In genomic region chr16:49703494-49703893, GRCh38 we compare ENCODE assay signal across 28 cellular contexts.
DNase-seq lines count a peak whose midpoint lies in the region; ATAC-seq and TF ChIP-seq lines count a peak whose summit lies in the region.
"Had no signal": no experiment of that assay in that cellular context is flagged by ENCODE, and none has a peak within 500 bp of the region (broad histone marks: within the 10 kb centered on the region; RNA-seq: fewer than 3 reads in every experiment).

No MANE protein-coding gene starts in this region.

- no peak overlapping the region for H3K4me3 Mint-ChIP-seq in endodermal cell
- peak overlapping the region; percentile 73 for H3K4me3 Mint-ChIP-seq in neural crest cell
- no peak overlapping the region for H3K4me3 Mint-ChIP-seq in CD8-positive, alpha-beta memory T cell
- H3K4me3 Mint-ChIP-seq: activated CD4-positive, alpha-beta T cell treated with anti-CD3 and anti-CD28 coated beads, Interleukin-2, amount 10 ng/mL, durations not matched to agents 24 days and 14 days; activated naive CD8-positive, alpha-beta T cell treated with anti-CD3 and anti-CD28 coated beads for 36 hours; CD8-positive, alpha-beta T cell; natural killer cell had no signal

- H3K9me3 Mint-ChIP-seq in endodermal cell (no peaks in the 10 kb centered on the region), neural crest cell (no peaks in the 10 kb centered on the region)
- H3K9me3 Mint-ChIP-seq in CD8-positive, alpha-beta memory T cell, result no peaks in the 10 kb centered on the region
- H3K9me3 Mint-ChIP-seq: activated CD4-positive, alpha-beta T cell treated with anti-CD3 and anti-CD28 coated beads, Interleukin-2, amount 10 ng/mL, durations not matched to agents 24 days and 14 days; activated naive CD8-positive, alpha-beta T cell treated with anti-CD3 and anti-CD28 coated beads for 36 hours; CD8-positive, alpha-beta T cell; natural killer cell had no signal

- H3K4me1 Mint-ChIP-seq in endodermal cell (peaks cover 59% of the 10 kb centered on the region), neural crest cell (peaks cover 71% of the 10 kb centered on the region)
- H3K4me1 Mint-ChIP-seq in CD8-positive, alpha-beta memory T cell, result no peaks in the 10 kb centered on the region
- H3K4me1 Mint-ChIP-seq: activated CD4-positive, alpha-beta T cell treated with anti-CD3 and anti-CD28 coated beads, Interleukin-2, amount 10 ng/mL, durations not matched to agents 24 days and 14 days; activated naive CD8-positive, alpha-beta T cell treated with anti-CD3 and anti-CD28 coated beads for 36 hours; natural killer cell had no signal

- 83 to 88% methylated on average over 2 to 4 of the region's 4 CpGs for WGBS in endodermal cell (ENCODE audit: insufficient coverage in 1 of 2, insufficient read length in 1 of 2), 2 experiments

- no peaks in the 10 kb centered on the region for H3K9me3 ChIP-seq in A673 (ENCODE audit: low read depth, low read length, poor library complexity, severe bottlenecking)
- H3K9me3 ChIP-seq in HUES6 (ENCODE audit: control insufficient read depth, insufficient read depth, low read depth, low read length), result no peaks in the 10 kb centered on the region
- no peaks in the 10 kb centered on the region for H3K9me3 ChIP-seq in endodermal cell (ENCODE audit: control insufficient read depth, low read length)
- no peaks in the 10 kb centered on the region for H3K9me3 ChIP-seq in CD8-positive, alpha-beta memory T cell (ENCODE audit: low read length)
- H3K9me3 ChIP-seq: mucosa of descending colon, pancreas, SJSA1, suprapubic skin, upper lobe of right lung had no signal

- CTCF ChIA-PET in A673 (lab: Charles Lee), result no interaction called here
- CTCF ChIA-PET in CD8-positive, alpha-beta memory T cell (lab: Charles Lee), result no interaction called here

- H3K27me3 Mint-ChIP-seq in endodermal cell (ENCODE audit: insufficient read depth), result no peaks in the 10 kb centered on the region
- H3K27me3 Mint-ChIP-seq in neural crest cell (ENCODE audit: low read depth), result no peaks in the 10 kb centered on the region
- H3K27me3 Mint-ChIP-seq in CD8-positive, alpha-beta memory T cell, result peaks cover 2 to 9% of the 10 kb centered on the region in 2 donors

- H3K27ac Mint-ChIP-seq in endodermal cell (no peak overlapping the region), neural crest cell (ENCODE audit: unreplicated experiment) (no peak overlapping the region)
- H3K27ac Mint-ChIP-seq in CD8-positive, alpha-beta memory T cell, result no peak overlapping the region
- H3K27ac Mint-ChIP-seq: activated CD4-positive, alpha-beta T cell treated with anti-CD3 and anti-CD28 coated beads, Interleukin-2, amount 10 ng/mL, durations not matched to agents 24 days and 14 days; activated naive CD8-positive, alpha-beta T cell treated with anti-CD3 and anti-CD28 coated beads for 36 hours; CD8-positive, alpha-beta T cell; natural killer cell had no signal

- H3K4me3 ChIP-seq in A673 (ENCODE audit: low read depth, low read length, poor library complexity, severe bottlenecking) (no peak overlapping the region), HUES6 (ENCODE audit: low read depth, low read length) (no peak overlapping the region), endodermal cell (ENCODE audit: low read length) (no peak overlapping the region)
- no peak overlapping the region for H3K4me3 ChIP-seq in CD8-positive, alpha-beta memory T cell (ENCODE audit: low read length)
- H3K4me3 ChIP-seq: GM12878, mucosa of descending colon, pancreas, SJSA1, smooth muscle cell, suprapubic skin, upper lobe of right lung had no signal

- H3K36me3 ChIP-seq in A673 (ENCODE audit: insufficient read depth, low read length, poor library complexity, severe bottlenecking) (no peaks in the 10 kb centered on the region), HUES6 (ENCODE audit: control insufficient read depth, insufficient read depth, low read length) (no peaks in the 10 kb centered on the region), endodermal cell (ENCODE audit: control insufficient read depth, insufficient read depth, low read length) (no peaks in the 10 kb centered on the region)
- no peaks in the 10 kb centered on the region for H3K36me3 ChIP-seq in CD8-positive, alpha-beta memory T cell (ENCODE audit: insufficient read depth, low read length)
- H3K36me3 ChIP-seq: pancreas, SJSA1, suprapubic skin, upper lobe of right lung had no signal

- no peak for TF ChIP-seq CTCF in A673 (conservative IDR thresholded peaks at IDR 0.05; ENCODE audit: low read depth, low read length)
- no peak for TF ChIP-seq CTCF in endodermal cell (conservative IDR thresholded peaks at IDR 0.05)
- no peak for TF ChIP-seq CTCF in neural crest cell (conservative IDR thresholded peaks at IDR 0.05)

- no peak for ATAC-seq in GM21360 (IDR thresholded peaks at IDR 0.05; ENCODE audit: unreplicated experiment)
- ATAC-seq: CD8-positive, alpha-beta T cell; GM12878; natural killer cell; upper lobe of right lung had no signal

- peaks cover 50% of the 10 kb centered on the region for H3K4me1 ChIP-seq in A673 (ENCODE audit: insufficient read depth, low read length, poor library complexity, severe bottlenecking)
- H3K4me1 ChIP-seq in HUES6 (ENCODE audit: control insufficient read depth, insufficient read depth, low read length), result peaks cover 65% of the 10 kb centered on the region
- peaks cover 42% of the 10 kb centered on the region for H3K4me1 ChIP-seq in endodermal cell (ENCODE audit: control insufficient read depth, insufficient read depth, low read length)
- H3K4me1 ChIP-seq in CD8-positive, alpha-beta memory T cell (ENCODE audit: insufficient read depth, low read length), result no peaks in the 10 kb centered on the region
- H3K4me1 ChIP-seq: pancreas had no signal

- H3K27ac ChIP-seq in A673 (ENCODE audit: low read depth, low read length, poor library complexity, severe bottlenecking), result peak overlapping the region; percentile 99
- peak overlapping the region; percentile 63; the same call in 1 of the 2 replicates for H3K27ac ChIP-seq in HUES6 (ENCODE audit: low read depth, low read length)
- H3K27ac ChIP-seq in endodermal cell (ENCODE audit: low read depth, low read length), result peak overlapping the region; percentile 95
- no peak overlapping the region for H3K27ac ChIP-seq in CD8-positive, alpha-beta memory T cell (ENCODE audit: low read depth, low read length)
- H3K27ac ChIP-seq: pancreas, SJSA1, suprapubic skin, upper lobe of right lung had no signal

- no peaks in the 10 kb centered on the region for H3K36me3 Mint-ChIP-seq in endodermal cell (ENCODE audit: low read depth)
- peaks cover under 1% of the 10 kb centered on the region for H3K36me3 Mint-ChIP-seq in neural crest cell (ENCODE audit: low read depth)
- no peaks in the 10 kb centered on the region for H3K36me3 Mint-ChIP-seq in CD8-positive, alpha-beta memory T cell
- H3K36me3 Mint-ChIP-seq: activated naive CD8-positive, alpha-beta T cell treated with anti-CD3 and anti-CD28 coated beads for 36 hours; CD8-positive, alpha-beta T cell; natural killer cell had no signal

- H3K27me3 ChIP-seq in A673 (replicated peaks; ENCODE audit: insufficient read depth, low read depth, low read length, poor library complexity), result no peaks in the 10 kb centered on the region
- no peaks in the 10 kb centered on the region for H3K27me3 ChIP-seq in HUES6 (ENCODE audit: control insufficient read depth, insufficient read depth, low read length)
- no peaks in the 10 kb centered on the region for H3K27me3 ChIP-seq in endodermal cell (ENCODE audit: control insufficient read depth, insufficient read depth, low read length, poor library complexity, severe bottlenecking)
- no peaks in the 10 kb centered on the region for H3K27me3 ChIP-seq in CD8-positive, alpha-beta memory T cell (ENCODE audit: insufficient read depth, low read length, poor library complexity, severe bottlenecking)
- H3K27me3 ChIP-seq: pancreas, SJSA1, suprapubic skin, upper lobe of right lung had no signal

- intact Hi-C loops in A673 (cut with micrococcal nuclease; ENCODE audit: unreplicated experiment), result loop anchor here (5.0 to 10.0 kb wide), 2 partner anchors 106 to 149 kb away; no protein-coding TSS in a partner anchor

- POLR2A ChIA-PET in A673 (lab: Charles Lee; ENCODE audit: low non-redundant PET), result no interaction called here
- POLR2A ChIA-PET in CD8-positive, alpha-beta memory T cell (lab: Charles Lee), result no interaction called here

- BruUV-seq in A673 (replicated peaks; lab: Mats Ljungman, UMichigan), result no TSS peak

- DNase-seq in A673 (ENCODE audit: low spot score) (no peak), endodermal cell (peak; percentile 61), neural crest cell (ENCODE audit: low read depth, low spot score) (no peak), NCI-H1048 (lab: John Stamatoyannopoulos, UW) (no peak), epidermal melanocyte (ENCODE audit: insufficient read length, low spot score) (no peak)
- DNase-seq in CD8-positive, alpha-beta memory T cell, result no peak
- DNase-seq: activated CD4-positive, alpha-beta T cell treated with anti-CD3 and anti-CD28 coated beads, Interleukin-2, amount 10 ng/mL, durations not matched to agents 24 days and 14 days; activated CD8-positive, alpha-beta memory T cell treated with anti-CD3 and anti-CD28 coated beads for 24 hours; activated effector memory CD4-positive, alpha-beta T cell treated with anti-CD3 and anti-CD28 coated beads, Interleukin-2, amount 50 U/mL, for 16 hours; activated naive CD8-positive, alpha-beta T cell treated with anti-CD3 and anti-CD28 coated beads for 36 hours; AML-193; anterior cingulate cortex; CD8-positive, alpha-beta T cell; DMS153; mucosa of descending colon; natural killer cell; NCI-H1092; NCI-H187; NCI-H774; pancreas; stimulated activated naive CD4-positive, alpha-beta T cell; upper lobe of right lung had no signal

- H3K9ac ChIP-seq in HUES6 (ENCODE audit: low read length) (peak overlapping the region; percentile 21), endodermal cell (ENCODE audit: extremely low read depth, low read length, poor library complexity, severe bottlenecking) (no peak overlapping the region)
